In genomic region chr12:116171549-116171948, GRCh38 we compare ENCODE assay signal across 15 cellular contexts.
DNase-seq lines count a peak whose midpoint lies in the region; ATAC-seq and TF ChIP-seq lines count a peak whose summit lies in the region.
"Had no signal": no experiment of that assay in that cellular context is flagged by ENCODE, and none has a peak within 500 bp of the region (broad histone marks: within the 10 kb centered on the region; RNA-seq: fewer than 3 reads in every experiment).

No MANE protein-coding gene starts in this region.

- H3K36me3 ChIP-seq in psoas muscle (ENCODE audit: insufficient read depth in 1 of 2, low read depth in 1 of 2): no peaks in the 10 kb centered on the region
- H3K36me3 ChIP-seq: left ventricle myocardium inferior had no signal

- H3K4me1 ChIP-seq in psoas muscle: peaks cover 60% of the 10 kb centered on the region

- no peaks in the 10 kb centered on the region for H3K9me3 Mint-ChIP-seq in activated CD8-positive, alpha-beta memory T cell treated with anti-CD3 and anti-CD28 coated beads, Interleukin-2, amount 10 ng/mL, durations not matched to agents 7 days and 5 days (ENCODE audit: low read depth)
- H3K9me3 Mint-ChIP-seq in dendritic cell treated with granulocyte-macrophage colony-stimulating factor and Interleukin-4, amounts not matched to agents 40 ng/mL and 50 ng/mL, for 4 days: no peaks in the 10 kb centered on the region

- H3K4me3 ChIP-seq in psoas muscle: no peak overlapping the region
- H3K4me3 ChIP-seq: left ventricle myocardium inferior had no signal

- TF ChIP-seq CTCF in psoas muscle (IDR thresholded peaks at IDR 0.05): no peak

- intact Hi-C loops in dendritic cell treated with granulocyte-macrophage colony-stimulating factor and Interleukin-4, amounts not matched to agents 40 ng/mL and 50 ng/mL, for 4 days (cut with micrococcal nuclease): no loop called here
- intact Hi-C loops in psoas muscle (cut with DNase I): no loop called here

- H3K27ac ChIP-seq in psoas muscle: peak overlapping the region; percentile 27
- H3K27ac ChIP-seq: left ventricle myocardium inferior had no signal

- 80 to 92% (median 85%) methylated on average over 3 of the region's 3 CpGs for WGBS in psoas muscle, 3 donors

- DNase-seq in activated CD8-positive, alpha-beta memory T cell treated with anti-CD3 and anti-CD28 coated beads, Interleukin-2, amount 10 ng/mL, durations not matched to agents 7 days and 5 days: no peak
- no peak for DNase-seq in activated CD8-positive, alpha-beta memory T cell treated with anti-CD3 and anti-CD28 coated beads, Interleukin-2, amount 50 U/mL, for 48 hours
- DNase-seq in psoas muscle (no peak), NCI-H510A (lab: John Stamatoyannopoulos, UW) (no peak)
- DNase-seq: ACHN; activated CD8-positive, alpha-beta memory T cell treated with anti-CD3 and anti-CD28 coated beads for 24 hours; DND-41; left ventricle myocardium inferior; NCI-H1417; NCI-H774; posterior cingulate gyrus had no signal

- peaks cover 54% of the 10 kb centered on the region for H3K4me1 Mint-ChIP-seq in activated CD8-positive, alpha-beta memory T cell treated with anti-CD3 and anti-CD28 coated beads, Interleukin-2, amount 10 ng/mL, durations not matched to agents 7 days and 5 days
- peaks cover 43% of the 10 kb centered on the region for H3K4me1 Mint-ChIP-seq in dendritic cell treated with granulocyte-macrophage colony-stimulating factor and Interleukin-4, amounts not matched to agents 40 ng/mL and 50 ng/mL, for 4 days (ENCODE audit: low read depth)

- CTCF ChIA-PET in activated CD8-positive, alpha-beta memory T cell treated with anti-CD3 and anti-CD28 coated beads, Interleukin-2, amount 10 ng/mL, durations not matched to agents 7 days and 5 days (lab: Charles Lee): interaction anchor here (1.0 to 2.1 kb wide), 5 partner anchors 11 to 502 kb away, joined by 3 to 8 read pairs (median 4); no protein-coding TSS in a partner anchor

- peaks cover 13% of the 10 kb centered on the region for H3K36me3 Mint-ChIP-seq in activated CD8-positive, alpha-beta memory T cell treated with anti-CD3 and anti-CD28 coated beads, Interleukin-2, amount 10 ng/mL, durations not matched to agents 7 days and 5 days
- no peaks in the 10 kb centered on the region for H3K36me3 Mint-ChIP-seq in dendritic cell treated with granulocyte-macrophage colony-stimulating factor and Interleukin-4, amounts not matched to agents 40 ng/mL and 50 ng/mL, for 4 days (ENCODE audit: low read depth)

- H3K4me3 Mint-ChIP-seq in activated CD8-positive, alpha-beta memory T cell treated with anti-CD3 and anti-CD28 coated beads, Interleukin-2, amount 10 ng/mL, durations not matched to agents 7 days and 5 days: peak overlapping the region; percentile 79
- H3K4me3 Mint-ChIP-seq in dendritic cell treated with granulocyte-macrophage colony-stimulating factor and Interleukin-4, amounts not matched to agents 40 ng/mL and 50 ng/mL, for 4 days: no peak overlapping the region

- ATAC-seq in activated CD8-positive, alpha-beta memory T cell treated with anti-CD3 and anti-CD28 coated beads, Interleukin-2, amount 10 ng/mL, durations not matched to agents 7 days and 5 days: peak; percentile 6
- ATAC-seq in SK-N-SH treated with all-trans-retinoic acid at 6 μM for 48 hours: peak; percentile 64
- ATAC-seq in psoas muscle: no peak
- no peak for ATAC-seq in HG03565 (IDR thresholded peaks at IDR 0.05; ENCODE audit: unreplicated experiment)
- no peak for ATAC-seq in HG02571 (IDR thresholded peaks at IDR 0.05; ENCODE audit: unreplicated experiment)

- no peaks in the 10 kb centered on the region for H3K27me3 Mint-ChIP-seq in activated CD8-positive, alpha-beta memory T cell treated with anti-CD3 and anti-CD28 coated beads, Interleukin-2, amount 10 ng/mL, durations not matched to agents 7 days and 5 days
- H3K27me3 Mint-ChIP-seq in dendritic cell treated with granulocyte-macrophage colony-stimulating factor and Interleukin-4, amounts not matched to agents 40 ng/mL and 50 ng/mL, for 4 days: no peaks in the 10 kb centered on the region

- no peaks in the 10 kb centered on the region for H3K27me3 ChIP-seq in psoas muscle (ENCODE audit: insufficient read depth in 3 of 3, low read length in 2 of 3)

- no peaks in the 10 kb centered on the region for H3K9me3 ChIP-seq in psoas muscle
- H3K9me3 ChIP-seq: left ventricle myocardium inferior had no signal

- H3K27ac Mint-ChIP-seq in activated CD8-positive, alpha-beta memory T cell treated with anti-CD3 and anti-CD28 coated beads, Interleukin-2, amount 10 ng/mL, durations not matched to agents 7 days and 5 days: peak overlapping the region; percentile 98
- H3K27ac Mint-ChIP-seq in dendritic cell treated with granulocyte-macrophage colony-stimulating factor and Interleukin-4, amounts not matched to agents 40 ng/mL and 50 ng/mL, for 4 days: peak overlapping the region; percentile 46

TF ChIP-seq in SK-N-SH treated with all-trans-retinoic acid at 6 μM for 48 hours, 23 proteins besides CTCF, POLR2A, EP300 and RAD21 (continues in another document):
- TF ChIP-seq ZC3H10 (CRISPR knock-in tag; IDR thresholded peaks at IDR 0.05) (no peak), CSDC2 (CRISPR knock-in tag; IDR thresholded peaks at IDR 0.05) (no peak), CREB5 (CRISPR knock-in tag; IDR thresholded peaks at IDR 0.05; ENCODE audit: low read depth) (no peak), ZNF8 (CRISPR knock-in tag; IDR thresholded peaks at IDR 0.05) (no peak), POU6F1 (CRISPR knock-in tag; IDR thresholded peaks at IDR 0.05; ENCODE audit: borderline replicate concordance, low read depth) (no peak), TSHZ2 (CRISPR knock-in tag; IDR thresholded peaks at IDR 0.05) (no peak), ZFP3 (CRISPR knock-in tag; IDR thresholded peaks at IDR 0.05) (no peak), TCF4 (CRISPR knock-in tag; IDR thresholded peaks at IDR 0.05; ENCODE audit: borderline replicate concordance) (no peak), ZFP30 (CRISPR knock-in tag; IDR thresholded peaks at IDR 0.05) (no peak), PPARA (CRISPR knock-in tag; IDR thresholded peaks at IDR 0.05; ENCODE audit: borderline replicate concordance) (no peak), SNAI2 (CRISPR knock-in tag; IDR thresholded peaks at IDR 0.05) (no peak)

Comparison
In these comparisons a context has a peak if more than half of its experiments do, and no peak if none do; other contexts are left out.
1. ATAC-seq: peak in activated CD8-positive, alpha-beta memory T cell treated with anti-CD3 and anti-CD28 coated beads, Interleukin-2, amount 10 ng/mL, durations not matched to agents 7 days and 5 days (single experiment) and SK-N-SH treated with all-trans-retinoic acid at 6 μM for 48 hours (single experiment); none in psoas muscle (0 of 4), HG03565 (single experiment) and HG02571 (single experiment).